3 cellular contexts compared by ENCODE assay signal in genomic region chr3:74059301-74059700, GRCh38.
"Had no signal": no experiment of that assay in that cellular context is flagged by ENCODE, and none has a peak within 500 bp of the region (broad histone marks: within the 10 kb centered on the region; RNA-seq: fewer than 3 reads in every experiment).

No MANE protein-coding gene starts in this region.

- DNase-seq: GDM1, GF-D8 had no signal

- H3K4me3 ChIP-seq: GM12878 had no signal
